9 cellular contexts compared by ENCODE assay signal in genomic region chr3:129690406-129690805, GRCh38.
DNase-seq lines count a peak whose midpoint lies in the region; ATAC-seq and TF ChIP-seq lines count a peak whose summit lies in the region.
"Had no signal": no experiment of that assay in that cellular context is flagged by ENCODE, and none has a peak within 500 bp of the region (broad histone marks: within the 10 kb centered on the region; RNA-seq: fewer than 3 reads in every experiment).

No MANE protein-coding gene starts in this region.

- peaks cover 31% of the 10 kb centered on the region for H3F3A ChIP-seq in PC-9 (ENCODE audit: insufficient read depth, low read depth)

- dilution Hi-C loops in mammary epithelial cell (cut with HindIII; ENCODE audit: low sequenced_read_pairs) = no loop called here

- H3K4me3 ChIP-seq in PC-9 (no peak overlapping the region), mammary epithelial cell (replicated peaks in 1 of 3; ENCODE audit: insufficient read depth in 1 of 3, low read depth in 2 of 3, low read length in 3 of 3) (no peak overlapping the region), kidney epithelial cell (ENCODE audit: low read depth, low read length) (no peak overlapping the region)
- H3K4me3 ChIP-seq: uterus had no signal

- BruUV-seq in PC-9 (replicated peaks; lab: Mats Ljungman, UMichigan) (no TSS peak), mammary epithelial cell (replicated peaks; lab: Mats Ljungman, UMichigan) (no TSS peak)

- H3K4me3 Mint-ChIP-seq in activated naive CD4-positive, alpha-beta T cell treated with anti-CD3 and anti-CD28 coated beads for 36 hours = no peak overlapping the region

- no peaks in the 10 kb centered on the region for H4K20me1 ChIP-seq in PC-9 (ENCODE audit: insufficient read depth)
- H4K20me1 ChIP-seq in mammary epithelial cell (ENCODE audit: insufficient read depth, low read length) = no peaks in the 10 kb centered on the region

- H2AFZ ChIP-seq in PC-9 (no peak overlapping the region), mammary epithelial cell (ENCODE audit: low read depth, low read length) (no peak overlapping the region)

- H3K9ac ChIP-seq in mammary epithelial cell (ENCODE audit: insufficient read depth, low read length) = no peak overlapping the region

- no peak overlapping the region for H3K27ac Mint-ChIP-seq in activated naive CD4-positive, alpha-beta T cell treated with anti-CD3 and anti-CD28 coated beads for 36 hours

- H3K27ac ChIP-seq in PC-9 = 0 out of 2 replicates have a peak overlapping the region, but pooled peaks have one; percentile 24
- no peak overlapping the region for H3K27ac ChIP-seq in mammary epithelial cell (ENCODE audit: insufficient read depth, low read depth, low read length)
- H3K27ac ChIP-seq: uterus had no signal

- no peaks in the 10 kb centered on the region for H3K27me3 ChIP-seq in PC-9 (ENCODE audit: insufficient read depth, low read depth)
- H3K27me3 ChIP-seq in mammary epithelial cell (ENCODE audit: insufficient read depth, low read length) = no peaks in the 10 kb centered on the region
- no peaks in the 10 kb centered on the region for H3K27me3 ChIP-seq in kidney epithelial cell (ENCODE audit: control insufficient read depth, insufficient read depth, low read length)
- H3K27me3 ChIP-seq: uterus had no signal

- no peaks in the 10 kb centered on the region for H3K9me3 Mint-ChIP-seq in activated naive CD4-positive, alpha-beta T cell treated with anti-CD3 and anti-CD28 coated beads for 36 hours

- no peaks in the 10 kb centered on the region; the same call in 1 of the 2 replicates for H3K9me3 ChIP-seq in PC-9 (ENCODE audit: insufficient read depth, low read depth)
- H3K9me3 ChIP-seq in mammary epithelial cell (replicated peaks; ENCODE audit: insufficient read depth, low read length) = no peaks in the 10 kb centered on the region
- H3K9me3 ChIP-seq: uterus had no signal

- H3K4me2 ChIP-seq in PC-9 = no peak overlapping the region
- no peak overlapping the region for H3K4me2 ChIP-seq in mammary epithelial cell (ENCODE audit: insufficient read depth, low read depth, low read length)

- no peak for TF ChIP-seq CTCF in PC-9 (conservative IDR thresholded peaks at IDR 0.05)
- no peak for TF ChIP-seq CTCF in mammary epithelial cell (conservative IDR thresholded peaks at IDR 0.05 in 1 of 2, IDR thresholded peaks at IDR 0.05 in 1 of 2; ENCODE audit: extremely low read depth in 1 of 2, insufficient read depth in 1 of 2, low read depth in 1 of 2, low read length in 2 of 2)
- TF ChIP-seq CTCF in kidney epithelial cell (IDR thresholded peaks at IDR 0.05; ENCODE audit: insufficient read depth, low read length, poor library complexity, severe bottlenecking) = no peak

- intact Hi-C loops in activated naive CD4-positive, alpha-beta T cell treated with anti-CD3 and anti-CD28 coated beads for 36 hours (cut with micrococcal nuclease) = no loop called here
- intact Hi-C loops in PC-9 (cut with micrococcal nuclease; ENCODE audit: unreplicated experiment) = no loop called here
- intact Hi-C loops in mammary epithelial cell (cut with micrococcal nuclease) = loop anchor here (5.0 kb wide), 1 partner anchor 38 kb away; no protein-coding TSS in a partner anchor

- peaks cover 7% of the 10 kb centered on the region for H3K4me1 Mint-ChIP-seq in activated naive CD4-positive, alpha-beta T cell treated with anti-CD3 and anti-CD28 coated beads for 36 hours (ENCODE audit: low read depth)

- POLR2A ChIA-PET in PC-9 (lab: Charles Lee; ENCODE audit: unreplicated experiment) = interaction anchor here (0.6 kb wide), 1 partner anchor 220 kb away, joined by 7 read pairs; no protein-coding TSS in a partner anchor

- H3K27me3 Mint-ChIP-seq in activated naive CD4-positive, alpha-beta T cell treated with anti-CD3 and anti-CD28 coated beads for 36 hours (ENCODE audit: low read depth) = no peaks in the 10 kb centered on the region

- peaks cover 9% of the 10 kb centered on the region; the same call in 1 of the 2 replicates for H3K36me3 ChIP-seq in PC-9 (ENCODE audit: low read depth)
- H3K36me3 ChIP-seq in mammary epithelial cell (ENCODE audit: insufficient read depth, low read length) = no peaks in the 10 kb centered on the region
- no peaks in the 10 kb centered on the region for H3K36me3 ChIP-seq in kidney epithelial cell (ENCODE audit: control insufficient read depth, insufficient read depth, low read length)
- H3K36me3 ChIP-seq: uterus had no signal

- no peaks in the 10 kb centered on the region for H3K9me2 ChIP-seq in PC-9 (ENCODE audit: insufficient read depth)

- in situ Hi-C loops in mammary epithelial cell (cut with MboI; ENCODE audit: low sequenced_read_pairs in 2 of 2) = no loop called here

- H3K36me3 Mint-ChIP-seq in activated naive CD4-positive, alpha-beta T cell treated with anti-CD3 and anti-CD28 coated beads for 36 hours (ENCODE audit: low read depth) = no peaks in the 10 kb centered on the region

- H3K79me2 ChIP-seq in PC-9 (ENCODE audit: low read depth) (peaks cover 89% of the 10 kb centered on the region), mammary epithelial cell (ENCODE audit: insufficient read depth, low read length) (peaks cover 75% of the 10 kb centered on the region)

- ATAC-seq in GM21717 (IDR thresholded peaks at IDR 0.05; ENCODE audit: unreplicated experiment) = peak; percentile 84

- H3K4me1 ChIP-seq in PC-9 (replicated peaks; ENCODE audit: insufficient read depth) (peaks cover 82% of the 10 kb centered on the region), mammary epithelial cell (ENCODE audit: insufficient read depth, low read length) (peaks cover 21% of the 10 kb centered on the region)

- CTCF ChIA-PET in activated naive CD4-positive, alpha-beta T cell treated with anti-CD3 and anti-CD28 coated beads for 36 hours (lab: Charles Lee) = no interaction called here
- CTCF ChIA-PET in PC-9 (lab: Charles Lee) (interaction anchor here (0.6 kb wide), 1 partner anchor 94 kb away, joined by 6 read pairs; no protein-coding TSS in a partner anchor), mammary epithelial cell (lab: Charles Lee; ENCODE audit: low non-redundant PET) (no interaction called here)

- peak; percentile 36 for DNase-seq in activated naive CD4-positive, alpha-beta T cell treated with anti-CD3 and anti-CD28 coated beads for 36 hours
- no peak for DNase-seq in activated naive CD4-positive, alpha-beta T cell treated with anti-CD3 and anti-CD28 coated beads, Interleukin-2, amount 50 U/mL, for 16 hours
- DNase-seq in M059J (ENCODE audit: low read depth) (peak; percentile 76), PC-9 (peak in 1 of 2 experiments; percentile 59), mammary epithelial cell (peak; percentile 65), kidney epithelial cell (ENCODE audit: low read depth) (peak; percentile 31), cortex of kidney (lab: John Stamatoyannopoulos, UW) (no peak)

Comparison
In these comparisons a context has a peak if more than half of its experiments do, and no peak if none do; other contexts are left out.
1. DNase-seq: peak in activated naive CD4-positive, alpha-beta T cell treated with anti-CD3 and anti-CD28 coated beads for 36 hours (single experiment), M059J (single experiment), mammary epithelial cell (single experiment) and kidney epithelial cell (single experiment); none in activated naive CD4-positive, alpha-beta T cell treated with anti-CD3 and anti-CD28 coated beads, Interleukin-2, amount 50 U/mL, for 16 hours (single experiment) and cortex of kidney (single experiment).